Comparison of ENCODE assay signal across 10 cellular contexts in genomic region chr1:26094677-26095383, GRCh38. TPM values are rescaled to one million over a fixed set of nuclear protein-coding genes. Genes with fewer than 3 reads are reported as not detected.
A peak's percentile ranks its signal among the peaks of the same experiment; 100 is the strongest.
DNase-seq lines count a peak whose midpoint lies in the region; ATAC-seq and TF ChIP-seq lines count a peak whose summit lies in the region.
"Had no signal": no experiment of that assay in that cellular context is flagged by ENCODE, and none has a peak within 500 bp of the region (broad histone marks: within the 10 kb centered on the region; RNA-seq: fewer than 3 reads in every experiment).

No MANE protein-coding gene starts in this region.

- DNase-seq in AG04450 (ENCODE audit: low read depth, low spot score) (no peak), brain pericyte (ENCODE audit: low read depth, low spot score) (peak; percentile 26), left lobe of liver (ENCODE audit: low spot score) (no peak), T-helper 17 cell (no peak), activated T-cell treated with anti-CD3 and anti-CD28 coated beads for 4 hours (no peak), occipital lobe (lab: John Stamatoyannopoulos, UW) (no peak)
- DNase-seq: activated T-cell treated with anti-CD3 and anti-CD28 coated beads, Interleukin-2, amount 50 U/mL, for 72 hours had no signal

- no peak overlapping the region for H3K4me3 Mint-ChIP-seq in T-helper 17 cell
- H3K4me3 Mint-ChIP-seq: activated T-cell treated with anti-CD3 and anti-CD28 coated beads, Interleukin-2, amount 50 U/mL, for 72 hours had no signal

- POLR2A ChIA-PET in AG04450 (lab: Yijun Ruan, JAX): no interaction called here

- 0 out of 2 replicates have a peak, but pooled peaks have one; percentile 3 for TF ChIP-seq CTCF in AG04450 (IDR thresholded peaks at IDR 0.05; ENCODE audit: low read depth, low read length)

- H3K36me3 Mint-ChIP-seq in T-helper 17 cell (ENCODE audit: low read depth): no peaks in the 10 kb centered on the region

- peaks cover 32% of the 10 kb centered on the region for H3K4me1 ChIP-seq in HUES6 (ENCODE audit: control insufficient read depth, insufficient read depth, low read length)

- ATAC-seq in left lobe of liver (peak; percentile 61), T-helper 17 cell (no peak), HG03571 (IDR thresholded peaks at IDR 0.05; ENCODE audit: unreplicated experiment) (no peak)
- ATAC-seq: activated T-cell treated with anti-CD3 and anti-CD28 coated beads, Interleukin-2, amount 50 U/mL, for 72 hours had no signal

- no peak overlapping the region for H3K4me3 ChIP-seq in AG04450 (ENCODE audit: low read depth, low read length)
- H3K4me3 ChIP-seq in HUES6 (ENCODE audit: low read depth, low read length): peak overlapping the region; percentile 27; the same call in 1 of the 2 replicates

- H3K9me3 ChIP-seq in AG04450 (ENCODE audit: control insufficient read depth, insufficient read depth, low read length) (no peaks in the 10 kb centered on the region; the same call in 1 of the 2 replicates), HUES6 (ENCODE audit: control insufficient read depth, insufficient read depth, low read depth, low read length) (no peaks in the 10 kb centered on the region), T-helper 17 cell (ENCODE audit: control insufficient read depth, low read length, poor library complexity, severe bottlenecking) (no peaks in the 10 kb centered on the region)

- CTCF ChIA-PET in AG04450 (lab: Charles Lee): no interaction called here

- H3K27me3 ChIP-seq in AG04450 (ENCODE audit: control insufficient read depth, insufficient read depth, low read length) (peaks cover 32% of the 10 kb centered on the region), HUES6 (ENCODE audit: control insufficient read depth, insufficient read depth, low read length) (no peaks in the 10 kb centered on the region)

- H3K36me3 ChIP-seq in HUES6 (ENCODE audit: control insufficient read depth, insufficient read depth, low read length): no peaks in the 10 kb centered on the region

- no peak overlapping the region for H3K27ac ChIP-seq in AG04450 (ENCODE audit: low read depth, low read length)
- H3K27ac ChIP-seq in HUES6 (ENCODE audit: low read depth, low read length): peak overlapping the region; percentile 21; the same call in 1 of the 2 replicates

- no peak overlapping the region for H3K27ac Mint-ChIP-seq in T-helper 17 cell
- H3K27ac Mint-ChIP-seq: activated T-cell treated with anti-CD3 and anti-CD28 coated beads, Interleukin-2, amount 50 U/mL, for 72 hours had no signal

- peak overlapping the region; percentile 23 for H3K9ac ChIP-seq in HUES6 (ENCODE audit: low read length)

- peaks cover 4% of the 10 kb centered on the region for H3K4me1 Mint-ChIP-seq in T-helper 17 cell

- peaks cover 32% of the 10 kb centered on the region for H3K27me3 Mint-ChIP-seq in T-helper 17 cell

RNA-seq across cellular contexts. Expression of gene PDIK1L, which starts 16.8 kb away (rescaled TPM):
- polyA plus RNA-seq in AG04450 (2011; rRNA removed): 2.9 and 3.0 TPM in 2 replicates
- 4.7 and 6.3 TPM in 2 replicates for polyA minus RNA-seq in AG04450 (2011; rRNA and poly(A)+ RNA removed)
- total RNA-seq in left lobe of liver (6.3 TPM), T-helper 17 cell (1 to 10 TPM; 6.8 to 7.6 TPM), occipital lobe (93.6 TPM)

RNA-seq across cellular contexts. Expression of gene TRIM63, which starts 27.4 kb away (rescaled TPM):
- not detected in 2 replicates for polyA plus RNA-seq in AG04450 (2011; rRNA removed)
- not detected in 2 replicates for polyA minus RNA-seq in AG04450 (2011; rRNA and poly(A)+ RNA removed)
- total RNA-seq in left lobe of liver: 0.20 TPM
- total RNA-seq in T-helper 17 cell: not detected
- total RNA-seq in occipital lobe: 0.16 TPM
- total RNA-seq: NCI-H460 had no signal

RNA-seq across cellular contexts. Expression of gene SLC30A2, which starts 48.9 kb away (rescaled TPM):
- not detected in 2 replicates for polyA plus RNA-seq in AG04450 (2011; rRNA removed)
- polyA minus RNA-seq in AG04450 (2011; rRNA and poly(A)+ RNA removed): not detected in 2 replicates
- total RNA-seq in left lobe of liver: 0.33 TPM
- total RNA-seq in T-helper 17 cell: not detected
- total RNA-seq in occipital lobe: not detected
- total RNA-seq: activated T-cell treated with anti-CD3 and anti-CD28 coated beads, Interleukin-2, amount 50 U/mL, for 72 hours; NCI-H460 had no signal

Comparison
In these comparisons a context has a peak if more than half of its experiments do, and no peak if none do; other contexts are left out.
1. RNA of gene PDIK1L, which starts 16.8 kb away (total RNA-seq): 93.6 TPM in occipital lobe (single experiment); 6.8 to 7.6 TPM in T-helper 17 cell and 6.3 TPM in left lobe of liver (single experiment); every median in the first group is over 10 times any median in the second.